Comparison of ENCODE assay signal across 11 cellular contexts in the genomic region with DNA sequence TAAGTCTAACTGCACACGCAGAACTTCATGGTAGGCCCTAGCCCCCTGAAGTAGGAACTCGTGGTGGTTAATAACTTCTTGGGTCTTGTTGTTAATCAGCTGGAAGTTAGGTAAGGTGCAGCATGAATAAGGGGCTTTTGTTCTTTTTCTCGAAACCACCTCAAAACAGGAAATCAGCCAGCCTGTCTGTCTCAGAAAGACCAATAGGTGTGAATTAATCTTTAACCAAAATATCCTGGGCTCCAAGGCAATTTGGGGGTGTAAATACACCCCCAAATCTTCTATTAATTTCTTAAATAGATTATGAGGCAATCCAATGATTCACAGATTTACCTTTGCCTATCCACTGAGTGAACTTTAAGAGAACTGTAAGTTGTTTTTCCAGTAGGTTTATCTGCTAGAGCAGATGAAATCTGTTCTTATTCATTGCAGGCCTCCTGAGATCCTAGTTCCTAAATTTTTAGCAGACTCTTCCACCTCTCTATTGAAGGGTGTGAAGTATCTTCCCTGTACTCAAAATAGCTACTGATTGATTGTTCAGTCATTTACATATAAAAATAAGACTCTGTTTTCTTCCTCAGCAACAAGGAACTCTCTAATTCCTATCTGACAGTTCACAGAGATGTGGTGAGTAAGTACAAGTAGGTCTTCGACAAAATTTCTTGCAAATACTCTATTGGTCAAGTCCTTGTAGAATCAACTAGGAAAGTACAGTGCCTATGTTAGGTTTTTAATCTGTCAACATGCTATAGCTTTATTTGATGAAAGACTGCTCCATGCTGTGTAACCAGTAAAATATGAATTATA.
A peak's percentile ranks its signal among the peaks of the same experiment; 100 is the strongest.
DNase-seq lines count a peak whose midpoint lies in the region; ATAC-seq, FAIRE-seq and TF ChIP-seq lines count a peak whose summit lies in the region.
"Had no signal": no experiment of that assay in that cellular context is flagged by ENCODE, and none has a peak within 500 bp of the region (broad histone marks: within the 10 kb centered on the region; RNA-seq: fewer than 3 reads in every experiment).

No MANE protein-coding gene starts in this region.

- H3K9me3 ChIP-seq in testis (no peaks in the 10 kb centered on the region), HepG2 (ENCODE audit: low read length) (no peaks in the 10 kb centered on the region)

- ATAC-seq in activated CD4-positive, CD25-positive, alpha-beta regulatory T cell treated with anti-CD3 and anti-CD28 coated beads, Interleukin-2, amount 50 U/mL, for 24 hours, result peak; percentile 27 to 32
- ATAC-seq in HG02938 (IDR thresholded peaks at IDR 0.05; ENCODE audit: unreplicated experiment), result peak; percentile 86
- ATAC-seq in HG02884 (IDR thresholded peaks at IDR 0.05; ENCODE audit: unreplicated experiment), result no peak
- ATAC-seq in HepG2, result no peak

- H3K9me3 Mint-ChIP-seq in activated naive CD8-positive, alpha-beta T cell treated with anti-CD3 and anti-CD28 coated beads for 36 hours, result no peaks in the 10 kb centered on the region

- H3K9ac ChIP-seq in HepG2 (ENCODE audit: insufficient read depth, low read depth, low read length), result no peak overlapping the region

- H3K27ac Mint-ChIP-seq in activated naive CD8-positive, alpha-beta T cell treated with anti-CD3 and anti-CD28 coated beads for 36 hours, result peak overlapping the region; percentile 32
- H3K27ac Mint-ChIP-seq: nephron progenitor cell had no signal

- FAIRE-seq in HepG2 (lab: Jason Lieb, UNC), result no peak

- peak overlapping the region; percentile 25 to 69 for H3K27ac ChIP-seq in testis
- H3K27ac ChIP-seq in HepG2 (ENCODE audit: extremely low read length, insufficient read depth, low read length), result no peak overlapping the region
- H3K27ac ChIP-seq: 22Rv1 had no signal

- no peaks in the 10 kb centered on the region for H3K27me3 ChIP-seq in testis
- no peaks in the 10 kb centered on the region for H3K27me3 ChIP-seq in HepG2 (ENCODE audit: control insufficient read depth in 1 of 2, insufficient read depth in 2 of 2, low read length in 2 of 2)

- TF ChIP-seq EP300 in HepG2 (IDR thresholded peaks at IDR 0.05; ENCODE audit: low read depth in 2 of 2, low read length in 2 of 2) (no peak), HepG2 (CRISPR knock-in tag; IDR thresholded peaks at IDR 0.05; ENCODE audit: borderline replicate concordance) (no peak)

- no peaks in the 10 kb centered on the region for H4K20me1 ChIP-seq in HepG2 (ENCODE audit: insufficient read depth, low read length)

- no peak overlapping the region for H3K4me3 Mint-ChIP-seq in activated naive CD8-positive, alpha-beta T cell treated with anti-CD3 and anti-CD28 coated beads for 36 hours
- H3K4me3 Mint-ChIP-seq: nephron progenitor cell had no signal

- intact Hi-C loops in testis (cut with DNase I; ENCODE audit: low total_unique reads), result no loop called here
- intact Hi-C loops in HepG2 (cut with micrococcal nuclease; ENCODE audit: unreplicated experiment), result no loop called here

- in situ Hi-C loops in HepG2 (cut with HindIII; ENCODE audit: extremely low pct_ligation_motif_present, low pct_unique_long_range_greater_than_20kb), result no loop called here

- H3K79me2 ChIP-seq in HepG2 (ENCODE audit: insufficient read depth, low read length), result no peaks in the 10 kb centered on the region

- CTCF ChIA-PET in HepG2 (lab: Yijun Ruan, JAX; ENCODE audit: low intra/inter-chr PET ratio, low total read pairs), result no interaction called here

- TF ChIP-seq RAD21 in HepG2 (CRISPR knock-in tag; IDR thresholded peaks at IDR 0.05), result no peak

- WGBS in testis, 2 donors, result 69 to 75% methylated on average over 4 of the region's 4 CpGs
- 11% methylated on average over 4 of the region's 4 CpGs for WGBS in HepG2 (ENCODE audit: low lambda C conversion rate)

- H3K36me3 ChIP-seq in testis (ENCODE audit: low read depth, missing control alignments), result no peaks in the 10 kb centered on the region
- H3K36me3 ChIP-seq in HepG2 (replicated peaks in 1 of 2; ENCODE audit: control insufficient read depth in 1 of 2, insufficient read depth in 2 of 2, low read length in 2 of 2), result no peaks in the 10 kb centered on the region

- no peak for TF ChIP-seq CTCF in testis (IDR thresholded peaks at IDR 0.05)
- TF ChIP-seq CTCF in HepG2 (CRISPR knock-in tag; IDR thresholded peaks at IDR 0.05), result no peak

- no peak overlapping the region for H3K4me2 ChIP-seq in HepG2 (ENCODE audit: low read depth, low read length)

- DNase-seq in activated CD4-positive, CD25-positive, alpha-beta regulatory T cell (lab: John Stamatoyannopoulos, UW), result no peak
- DNase-seq in activated naive CD8-positive, alpha-beta T cell treated with anti-CD3 and anti-CD28 coated beads for 36 hours, result no peak
- no peak for DNase-seq in testis
- DNase-seq in stimulated activated CD4-positive, alpha-beta T cell treated with anti-CD3 and anti-CD28 coated beads, Interleukin-4, amount 100 ng/mL, for 1 hour, result no peak
- DNase-seq in HepG2 (ENCODE audit: low spot score), result no peak
- DNase-seq: NCI-H446, nephron progenitor cell had no signal

- TF ChIP-seq POLR2A in testis (IDR thresholded peaks at IDR 0.05) (no peak), HepG2 (IDR thresholded peaks at IDR 0.05; ENCODE audit: insufficient read depth in 1 of 2, low read depth in 2 of 2, low read length in 2 of 2) (no peak)

- POLR2A ChIA-PET in HepG2 (lab: Yijun Ruan, JAX), result no interaction called here

- H3K36me3 Mint-ChIP-seq in activated naive CD8-positive, alpha-beta T cell treated with anti-CD3 and anti-CD28 coated beads for 36 hours, result no peaks in the 10 kb centered on the region

- H3K27me3 Mint-ChIP-seq in activated naive CD8-positive, alpha-beta T cell treated with anti-CD3 and anti-CD28 coated beads for 36 hours, result no peaks in the 10 kb centered on the region

- BruUV-seq in HepG2 (replicated peaks; lab: Mats Ljungman, UMichigan), result no TSS peak

- peaks cover 35% of the 10 kb centered on the region for H3K4me1 Mint-ChIP-seq in activated naive CD8-positive, alpha-beta T cell treated with anti-CD3 and anti-CD28 coated beads for 36 hours

- H3K4me3 ChIP-seq in testis (no peak overlapping the region), HepG2 (replicated peaks in 1 of 3; ENCODE audit: insufficient read depth in 1 of 3, low read depth in 2 of 3, low read length in 3 of 3) (no peak overlapping the region)

- H3K4me1 ChIP-seq in testis, result peaks cover 17% of the 10 kb centered on the region
- peaks cover 13% of the 10 kb centered on the region for H3K4me1 ChIP-seq in HepG2 (ENCODE audit: insufficient read depth, low read length)

- no peak overlapping the region for H2AFZ ChIP-seq in HepG2 (ENCODE audit: low read length)

TF ChIP-seq in HepG2, 621 proteins besides CTCF, POLR2A, EP300 and RAD21 (continues in another document):
- TF ChIP-seq DNMT3B (CRISPR knock-in tag; conservative IDR thresholded peaks at IDR 0.05) (no peak), ARNTL (CRISPR knock-in tag; IDR thresholded peaks at IDR 0.05) (no peak), ZNF230 (CRISPR knock-in tag; IDR thresholded peaks at IDR 0.05) (no peak), PHF20 (CRISPR knock-in tag; IDR thresholded peaks at IDR 0.05) (no peak), NFRKB (IDR thresholded peaks at IDR 0.05) (no peak), TSC22D2 (CRISPR knock-in tag; IDR thresholded peaks at IDR 0.05; ENCODE audit: borderline replicate concordance) (no peak), KLF15 (CRISPR knock-in tag; IDR thresholded peaks at IDR 0.05; ENCODE audit: borderline replicate concordance) (no peak), ZNF446 (CRISPR knock-in tag; IDR thresholded peaks at IDR 0.05) (no peak), HOXD1 (CRISPR knock-in tag; IDR thresholded peaks at IDR 0.05) (no peak)
- TF ChIP-seq, protein P1, sequence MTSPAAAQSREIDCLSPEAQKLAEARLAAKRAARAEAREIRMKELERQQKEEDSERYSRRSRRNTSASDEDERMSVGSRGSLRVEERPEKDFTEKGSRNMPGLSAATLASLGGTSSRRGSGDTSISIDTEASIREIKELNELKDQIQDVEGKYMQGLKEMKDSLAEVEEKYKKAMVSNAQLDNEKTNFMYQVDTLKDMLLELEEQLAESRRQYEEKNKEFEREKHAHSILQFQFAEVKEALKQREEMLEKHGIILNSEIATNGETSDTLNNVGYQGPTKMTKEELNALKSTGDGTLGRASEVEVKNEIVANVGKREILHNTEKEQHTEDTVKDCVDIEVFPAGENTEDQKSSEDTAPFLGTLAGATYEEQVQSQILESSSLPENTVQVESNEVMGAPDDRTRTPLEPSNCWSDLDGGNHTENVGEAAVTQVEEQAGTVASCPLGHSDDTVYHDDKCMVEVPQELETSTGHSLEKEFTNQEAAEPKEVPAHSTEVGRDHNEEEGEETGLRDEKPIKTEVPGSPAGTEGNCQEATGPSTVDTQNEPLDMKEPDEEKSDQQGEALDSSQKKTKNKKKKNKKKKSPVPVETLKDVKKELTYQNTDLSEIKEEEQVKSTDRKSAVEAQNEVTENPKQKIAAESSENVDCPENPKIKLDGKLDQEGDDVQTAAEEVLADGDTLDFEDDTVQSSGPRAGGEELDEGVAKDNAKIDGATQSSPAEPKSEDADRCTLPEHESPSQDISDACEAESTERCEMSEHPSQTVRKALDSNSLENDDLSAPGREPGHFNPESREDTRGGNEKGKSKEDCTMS (CRISPR knock-in tag; conservative IDR thresholded peaks at IDR 0.05), result no peak
- TF ChIP-seq, protein P2, sequence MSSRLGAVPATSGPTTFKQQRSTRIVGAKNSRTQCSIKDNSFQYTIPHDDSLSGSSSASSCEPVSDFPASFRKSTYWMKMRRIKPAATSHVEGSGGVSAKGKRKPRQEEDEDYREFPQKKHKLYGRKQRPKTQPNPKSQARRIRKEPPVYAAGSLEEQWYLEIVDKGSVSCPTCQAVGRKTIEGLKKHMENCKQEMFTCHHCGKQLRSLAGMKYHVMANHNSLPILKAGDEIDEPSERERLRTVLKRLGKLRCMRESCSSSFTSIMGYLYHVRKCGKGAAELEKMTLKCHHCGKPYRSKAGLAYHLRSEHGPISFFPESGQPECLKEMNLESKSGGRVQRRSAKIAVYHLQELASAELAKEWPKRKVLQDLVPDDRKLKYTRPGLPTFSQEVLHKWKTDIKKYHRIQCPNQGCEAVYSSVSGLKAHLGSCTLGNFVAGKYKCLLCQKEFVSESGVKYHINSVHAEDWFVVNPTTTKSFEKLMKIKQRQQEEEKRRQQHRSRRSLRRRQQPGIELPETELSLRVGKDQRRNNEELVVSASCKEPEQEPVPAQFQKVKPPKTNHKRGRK (CRISPR knock-in tag; IDR thresholded peaks at IDR 0.05), result no peak
- TF ChIP-seq, protein P3, sequence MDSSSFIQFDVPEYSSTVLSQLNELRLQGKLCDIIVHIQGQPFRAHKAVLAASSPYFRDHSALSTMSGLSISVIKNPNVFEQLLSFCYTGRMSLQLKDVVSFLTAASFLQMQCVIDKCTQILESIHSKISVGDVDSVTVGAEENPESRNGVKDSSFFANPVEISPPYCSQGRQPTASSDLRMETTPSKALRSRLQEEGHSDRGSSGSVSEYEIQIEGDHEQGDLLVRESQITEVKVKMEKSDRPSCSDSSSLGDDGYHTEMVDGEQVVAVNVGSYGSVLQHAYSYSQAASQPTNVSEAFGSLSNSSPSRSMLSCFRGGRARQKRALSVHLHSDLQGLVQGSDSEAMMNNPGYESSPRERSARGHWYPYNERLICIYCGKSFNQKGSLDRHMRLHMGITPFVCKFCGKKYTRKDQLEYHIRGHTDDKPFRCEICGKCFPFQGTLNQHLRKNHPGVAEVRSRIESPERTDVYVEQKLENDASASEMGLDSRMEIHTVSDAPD (CRISPR knock-in tag; IDR thresholded peaks at IDR 0.05), result no peak

Comparison
In these comparisons a context has a peak if more than half of its experiments do, and no peak if none do; other contexts are left out.
1. ATAC-seq: peak in activated CD4-positive, CD25-positive, alpha-beta regulatory T cell treated with anti-CD3 and anti-CD28 coated beads, Interleukin-2, amount 50 U/mL, for 24 hours (2 of 2) and HG02938 (single experiment); none in HG02884 (single experiment) and HepG2 (single experiment).